In the genomic region with DNA sequence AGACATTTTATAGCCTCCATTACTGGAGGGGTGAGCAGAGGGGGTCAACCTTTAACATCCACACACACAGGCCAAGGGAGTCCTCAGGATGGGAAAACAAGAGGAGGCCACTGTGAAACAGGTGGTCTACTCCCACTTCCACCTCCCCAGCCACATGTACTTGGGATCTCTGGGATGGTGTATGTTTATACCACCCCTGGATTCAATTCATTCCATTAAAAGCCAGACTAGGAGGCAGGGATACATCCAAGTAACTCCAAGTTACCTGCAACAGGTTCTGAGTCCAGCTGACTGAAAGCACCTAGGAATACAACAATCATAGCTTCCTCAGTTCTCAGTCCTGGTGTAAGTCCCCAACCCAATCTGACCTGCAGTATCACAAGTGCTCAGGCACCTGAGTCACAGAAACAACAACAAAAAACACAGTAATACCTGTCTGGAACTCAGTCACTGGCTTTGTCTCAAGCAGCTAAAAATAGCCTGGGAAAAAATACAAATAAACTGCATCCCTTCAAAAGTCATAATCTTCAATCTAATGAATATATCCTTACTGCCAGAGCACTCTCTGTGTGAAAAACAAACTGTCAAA, we compare ENCODE assay signal across 15 cellular contexts. TPM values are rescaled to one million over a fixed set of nuclear protein-coding genes. Genes with fewer than 3 reads are reported as not detected.
DNase-seq lines count a peak whose midpoint lies in the region; ATAC-seq and TF ChIP-seq lines count a peak whose summit lies in the region.
"Had no signal": no experiment of that assay in that cellular context is flagged by ENCODE, and none has a peak within 500 bp of the region (broad histone marks: within the 10 kb centered on the region; RNA-seq: fewer than 3 reads in every experiment).

No MANE protein-coding gene starts in this region.

- H3K9me3 ChIP-seq in HEK293 (ENCODE audit: control insufficient read depth, insufficient read depth, low read depth, low read length) (no peaks in the 10 kb centered on the region), ascending aorta (no peaks in the 10 kb centered on the region), thoracic aorta (no peaks in the 10 kb centered on the region), left lung (no peaks in the 10 kb centered on the region)

- POLR2A ChIA-PET in HEK293 (lab: Yijun Ruan, JAX): no interaction called here

- CTCF ChIA-PET in HEK293 (lab: Yijun Ruan, JAX): interaction anchor here (1.0 to 1.3 kb wide), 2 partner anchors 21 to 25 kb away, joined by 3 read pairs; no protein-coding TSS in a partner anchor

- H3K36me3 ChIP-seq in HEK293 (ENCODE audit: control insufficient read depth in 2 of 2, insufficient read depth in 1 of 2, low read length in 2 of 2): peaks cover 0 to 24% of the 10 kb centered on the region in 2 experiments; a peak in 1 of 3 replicates
- no peaks in the 10 kb centered on the region for H3K36me3 ChIP-seq in ascending aorta
- no peaks in the 10 kb centered on the region for H3K36me3 ChIP-seq in thoracic aorta
- H3K36me3 ChIP-seq in left lung: no peaks in the 10 kb centered on the region

- no peak for DNase-seq in ascending aorta (ENCODE audit: low spot score in 2 of 2)
- DNase-seq in epithelial cell of prostate (ENCODE audit: low read depth, low spot score): peak; percentile 31
- DNase-seq in thoracic aorta (ENCODE audit: low spot score): no peak
- no peak for DNase-seq in left lung
- DNase-seq: DMS 273 treated with DMSO at 0.1 percent for 48 hours, GF-D8, HCEC 1CT, NCI-H2171 treated with DMSO at 0.1 percent for 48 hours, NCI-H446 treated with DMSO at 0.1 percent for 48 hours, NCI-H748 treated with DMSO at 0.1 percent for 48 hours, RPMI8226, SIG-M5 had no signal

- no peak for TF ChIP-seq CTCF in HEK293 (tag by site-specific recombination; IDR thresholded peaks at IDR 0.05)
- no peak for TF ChIP-seq CTCF in ascending aorta (IDR thresholded peaks at IDR 0.05)
- TF ChIP-seq CTCF in thoracic aorta (IDR thresholded peaks at IDR 0.05): no peak
- no peak for TF ChIP-seq CTCF in left lung (IDR thresholded peaks at IDR 0.05)

- H3K4me3 ChIP-seq in HEK293 (ENCODE audit: low read depth, low read length): no peak overlapping the region
- no peak overlapping the region for H3K4me3 ChIP-seq in ascending aorta
- no peak overlapping the region for H3K4me3 ChIP-seq in thoracic aorta
- no peak overlapping the region for H3K4me3 ChIP-seq in left lung

- intact Hi-C loops in ascending aorta (cut with DNase I) (loop anchor here (5.0 to 10.0 kb wide), 3 partner anchors 128 to 1403 kb away; a partner anchor contains a TSS), left lung (cut with DNase I) (no loop called here)

- H3K4me1 ChIP-seq in HEK293 (ENCODE audit: control insufficient read depth, insufficient read depth, low read length) (peaks cover 9% of the 10 kb centered on the region), ascending aorta (peaks cover 9 to 25% of the 10 kb centered on the region in 2 donors), thoracic aorta (ENCODE audit: control insufficient read depth in 1 of 2, low read depth in 2 of 2) (peaks cover 24 to 39% of the 10 kb centered on the region in 2 donors), left lung (no peaks in the 10 kb centered on the region)

- H3K27ac ChIP-seq in HEK293 (ENCODE audit: extremely low read depth, low read depth, low read length) (peak overlapping the region; percentile 35; the same call in 1 of the 2 replicates), ascending aorta (peak overlapping the region; percentile 84), epithelial cell of prostate (no peak overlapping the region), thoracic aorta (peak overlapping the region; percentile 80 to 87), left lung (no peak overlapping the region)

- no peak for ATAC-seq in thoracic aorta (ENCODE audit: insufficient number of reproducible peaks, low FRiP score, low read depth)
- no peak for ATAC-seq in GM21360 (IDR thresholded peaks at IDR 0.05; ENCODE audit: unreplicated experiment)
- ATAC-seq in left lung: no peak
- no peak for ATAC-seq in GM21367 (IDR thresholded peaks at IDR 0.05; ENCODE audit: unreplicated experiment)

- H3K27me3 ChIP-seq in ascending aorta (no peaks in the 10 kb centered on the region), thoracic aorta (replicated peaks; ENCODE audit: insufficient read depth) (no peaks in the 10 kb centered on the region), left lung (no peaks in the 10 kb centered on the region)

TF ChIP-seq in HEK293, 187 proteins besides CTCF, POLR2A, EP300 and RAD21:
- TF ChIP-seq, protein P1, sequence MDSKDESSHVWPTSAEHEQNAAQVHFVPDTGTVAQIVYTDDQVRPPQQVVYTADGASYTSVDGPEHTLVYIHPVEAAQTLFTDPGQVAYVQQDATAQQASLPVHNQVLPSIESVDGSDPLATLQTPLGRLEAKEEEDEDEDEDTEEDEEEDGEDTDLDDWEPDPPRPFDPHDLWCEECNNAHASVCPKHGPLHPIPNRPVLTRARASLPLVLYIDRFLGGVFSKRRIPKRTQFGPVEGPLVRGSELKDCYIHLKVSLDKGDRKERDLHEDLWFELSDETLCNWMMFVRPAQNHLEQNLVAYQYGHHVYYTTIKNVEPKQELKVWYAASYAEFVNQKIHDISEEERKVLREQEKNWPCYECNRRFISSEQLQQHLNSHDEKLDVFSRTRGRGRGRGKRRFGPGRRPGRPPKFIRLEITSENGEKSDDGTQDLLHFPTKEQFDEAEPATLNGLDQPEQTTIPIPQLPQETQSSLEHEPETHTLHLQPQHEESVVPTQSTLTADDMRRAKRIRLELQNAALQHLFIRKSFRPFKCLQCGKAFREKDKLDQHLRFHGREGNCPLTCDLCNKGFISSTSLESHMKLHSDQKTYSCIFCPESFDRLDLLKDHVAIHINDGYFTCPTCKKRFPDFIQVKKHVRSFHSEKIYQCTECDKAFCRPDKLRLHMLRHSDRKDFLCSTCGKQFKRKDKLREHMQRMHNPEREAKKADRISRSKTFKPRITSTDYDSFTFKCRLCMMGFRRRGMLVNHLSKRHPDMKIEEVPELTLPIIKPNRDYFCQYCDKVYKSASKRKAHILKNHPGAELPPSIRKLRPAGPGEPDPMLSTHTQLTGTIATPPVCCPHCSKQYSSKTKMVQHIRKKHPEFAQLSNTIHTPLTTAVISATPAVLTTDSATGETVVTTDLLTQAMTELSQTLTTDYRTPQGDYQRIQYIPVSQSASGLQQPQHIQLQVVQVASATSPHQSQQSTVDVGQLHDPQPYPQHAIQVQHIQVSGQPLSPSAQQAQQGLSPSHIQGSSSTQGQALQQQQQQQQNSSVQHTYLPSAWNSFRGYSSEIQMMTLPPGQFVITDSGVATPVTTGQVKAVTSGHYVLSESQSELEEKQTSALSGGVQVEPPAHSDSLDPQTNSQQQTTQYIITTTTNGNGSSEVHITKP (tag by site-specific recombination; IDR thresholded peaks at IDR 0.05): peak; percentile 83
- TF ChIP-seq WT1 (tag by site-specific recombination; IDR thresholded peaks at IDR 0.05) (no peak), SCRT1 (tag by site-specific recombination; IDR thresholded peaks at IDR 0.05; ENCODE audit: borderline replicate concordance) (peak; percentile 67), GLIS1 (tag by site-specific recombination; IDR thresholded peaks at IDR 0.05) (peak; percentile 14; the same call in 1 of the 2 replicates), SCRT2 (tag by site-specific recombination; IDR thresholded peaks at IDR 0.05) (peak; percentile 89), GFI1B (tag by site-specific recombination; IDR thresholded peaks at IDR 0.05) (no peak)

RNA-seq across cellular contexts. Expression of a gene that starts 9.8 kb away (rescaled TPM):
- total RNA-seq in ascending aorta: 69.3 TPM
- 10 to 100 TPM; 41.5 to 96.3 TPM for total RNA-seq in thoracic aorta
- 10 to 100 TPM; 44.5 to 46.9 TPM for total RNA-seq in left lung

RNA-seq across cellular contexts. Expression of a gene that starts 59.8 kb away (rescaled TPM):
- total RNA-seq in ascending aorta: 54.8 TPM
- 100 to 1,000 TPM; 121 to 125 TPM for total RNA-seq in thoracic aorta
- total RNA-seq in left lung: 10 to 100 TPM; 50.8 to 58.9 TPM

Comparison
In these comparisons a context has a peak if more than half of its experiments do, and no peak if none do; other contexts are left out.
1. H3K27ac ChIP-seq: peak in HEK293 (single experiment), ascending aorta (2 of 2) and thoracic aorta (2 of 2); none in epithelial cell of prostate (single experiment) and left lung (0 of 2).